In the genomic region with DNA sequence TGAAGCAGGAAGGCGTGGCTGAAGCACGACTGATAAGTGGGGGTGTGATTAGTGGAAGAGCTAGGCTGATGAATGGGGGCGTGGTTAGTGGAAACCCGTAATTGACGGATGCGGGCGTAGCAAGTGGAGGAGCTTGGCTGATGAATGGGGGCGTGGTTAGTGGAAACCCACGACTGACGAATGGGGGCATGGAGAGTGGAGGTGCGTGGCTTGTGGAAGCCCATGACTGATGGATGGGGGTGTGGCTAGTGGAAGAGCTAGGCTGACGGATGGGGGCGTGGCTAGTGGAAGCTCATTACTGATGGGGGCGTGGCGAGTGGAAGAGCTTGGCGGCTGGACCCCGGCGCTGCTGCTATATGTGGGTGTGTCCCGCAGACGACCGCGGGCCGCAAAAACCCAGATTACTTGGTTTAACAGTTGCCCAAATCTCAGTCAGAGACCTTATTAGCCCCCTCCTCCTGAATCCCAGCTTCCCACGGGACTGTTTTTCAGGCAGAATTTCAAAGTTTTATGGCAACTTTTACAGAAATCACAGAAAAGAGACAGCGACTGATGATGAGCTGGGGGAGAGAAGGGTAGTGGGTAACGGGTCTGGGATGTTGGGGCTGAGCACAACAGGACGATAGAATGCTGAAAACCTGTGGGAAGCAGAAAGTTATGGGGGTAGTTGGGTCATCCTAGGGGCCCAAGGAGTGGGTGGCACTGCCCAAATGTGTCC, we compare ENCODE assay signal across 8 cellular contexts. TPM values are rescaled to one million over a fixed set of nuclear protein-coding genes. Genes with fewer than 3 reads are reported as not detected.
A peak's percentile ranks its signal among the peaks of the same experiment; 100 is the strongest.
DNase-seq lines count a peak whose midpoint lies in the region; ATAC-seq and TF ChIP-seq lines count a peak whose summit lies in the region.

No MANE protein-coding gene starts in this region.

- no peak overlapping the region for H3K27ac ChIP-seq in Peyer's patch

- H3K36me3 Mint-ChIP-seq in natural killer cell treated with Interleukin-12 subunit alpha and Interleukin-12 subunit beta and Interleukin-15 and Interleukin-18, amount 100 ng/mL, for 72 hours, result no peaks in the 10 kb centered on the region

- no peaks in the 10 kb centered on the region for H3K9me3 Mint-ChIP-seq in natural killer cell treated with Interleukin-12 subunit alpha and Interleukin-12 subunit beta and Interleukin-15 and Interleukin-18, amount 100 ng/mL, for 72 hours

- TF ChIP-seq CTCF in LNCaP clone FGC (IDR thresholded peaks at IDR 0.05; ENCODE audit: control insufficient read depth, extremely low read depth, insufficient read depth) (no peak), Peyer's patch (IDR thresholded peaks at IDR 0.05) (no peak)

- ATAC-seq in natural killer cell treated with Interleukin-12 subunit alpha and Interleukin-12 subunit beta and Interleukin-15 and Interleukin-18, amount 100 ng/mL, for 72 hours, result peak; percentile 84 to 92
- ATAC-seq in GM19467 (IDR thresholded peaks at IDR 0.05; ENCODE audit: unreplicated experiment), result no peak

- peaks cover 0 to 33% (median 5%) of the 10 kb centered on the region in 4 donors for H3K4me1 ChIP-seq in Peyer's patch

- H3K36me3 ChIP-seq in Peyer's patch, result no peaks in the 10 kb centered on the region

- H3K27me3 ChIP-seq in Peyer's patch, result peaks cover 0 to 8% of the 10 kb centered on the region in 2 donors

- H3K9me3 ChIP-seq in Peyer's patch, result no peaks in the 10 kb centered on the region

- no peak overlapping the region for H3K4me3 ChIP-seq in LNCaP clone FGC (ENCODE audit: low read depth, low read length)
- no peak overlapping the region for H3K4me3 ChIP-seq in Peyer's patch

- H3K27ac Mint-ChIP-seq in natural killer cell treated with Interleukin-12 subunit alpha and Interleukin-12 subunit beta and Interleukin-15 and Interleukin-18, amount 100 ng/mL, for 72 hours, result no peak overlapping the region

- no peak overlapping the region for H3K4me3 Mint-ChIP-seq in natural killer cell treated with Interleukin-12 subunit alpha and Interleukin-12 subunit beta and Interleukin-15 and Interleukin-18, amount 100 ng/mL, for 72 hours

- peaks cover 24 to 32% of the 10 kb centered on the region in 2 donors for H3K27me3 Mint-ChIP-seq in natural killer cell treated with Interleukin-12 subunit alpha and Interleukin-12 subunit beta and Interleukin-15 and Interleukin-18, amount 100 ng/mL, for 72 hours

- peak; percentile 100 for DNase-seq in EL
- peak; percentile 76 for DNase-seq in LNCaP clone FGC (ENCODE audit: low read depth)
- DNase-seq in Peyer's patch, result peak; percentile 62 to 90 (median 70)
- DNase-seq in activated T-cell treated with anti-CD3 and anti-CD28 coated beads, Interleukin-2, amount 50 U/mL, for 48 hours, result peak; percentile 86 to 91
- DNase-seq in fibroblast of peridontal ligament (ENCODE audit: extremely low read depth), result peak; percentile 97
- DNase-seq in natural killer cell treated with Interleukin-12 subunit alpha and Interleukin-12 subunit beta and Interleukin-15 and Interleukin-18, amount 100 ng/mL, for 72 hours (ENCODE audit: low spot score), result peak; percentile 86
- peak; percentile 81 for DNase-seq in stimulated activated naive CD4-positive, alpha-beta T cell treated with Interleukin-2 at 50 U/mL for 16 hours (lab: John Stamatoyannopoulos, UW)

- H3K4me1 Mint-ChIP-seq in natural killer cell treated with Interleukin-12 subunit alpha and Interleukin-12 subunit beta and Interleukin-15 and Interleukin-18, amount 100 ng/mL, for 72 hours (ENCODE audit: low read depth in 2 of 2), result peaks cover 0 to 8% of the 10 kb centered on the region in 2 donors

- no peak for TF ChIP-seq POLR2A in Peyer's patch (IDR thresholded peaks at IDR 0.05)

RNA-seq across cellular contexts. Expression of a gene that starts 9.0 kb away (rescaled TPM):
- 10 to 100 TPM in 2 of 4 donors, 1 to 10 TPM in 2; 1.6 to 18.2 (median 10.2) TPM for total RNA-seq in Peyer's patch
- total RNA-seq in natural killer cell treated with Interleukin-12 subunit alpha and Interleukin-12 subunit beta and Interleukin-15 and Interleukin-18, amount 100 ng/mL, for 72 hours, result not detected

RNA-seq across cellular contexts. Expression of a gene that starts 43.4 kb away (rescaled TPM):
- under 1 TPM in 2 of 4 donors, not detected in 2; 0.53 to 0.85 TPM for total RNA-seq in Peyer's patch
- total RNA-seq in natural killer cell treated with Interleukin-12 subunit alpha and Interleukin-12 subunit beta and Interleukin-15 and Interleukin-18, amount 100 ng/mL, for 72 hours, result not detected

RNA-seq across cellular contexts. Expression of a gene that starts 55.7 kb away (rescaled TPM):
- 10 to 100 TPM in 3 of 4 donors, 1 to 10 TPM in 1; 7.1 to 22.3 (median 13.4) TPM for total RNA-seq in Peyer's patch
- 10 to 100 TPM in 1 of 2 donors, 1 to 10 TPM in 1; 4.9 to 11.4 TPM for total RNA-seq in natural killer cell treated with Interleukin-12 subunit alpha and Interleukin-12 subunit beta and Interleukin-15 and Interleukin-18, amount 100 ng/mL, for 72 hours
